ENCODE assay signal across 1 cellular context in the genomic region with DNA sequence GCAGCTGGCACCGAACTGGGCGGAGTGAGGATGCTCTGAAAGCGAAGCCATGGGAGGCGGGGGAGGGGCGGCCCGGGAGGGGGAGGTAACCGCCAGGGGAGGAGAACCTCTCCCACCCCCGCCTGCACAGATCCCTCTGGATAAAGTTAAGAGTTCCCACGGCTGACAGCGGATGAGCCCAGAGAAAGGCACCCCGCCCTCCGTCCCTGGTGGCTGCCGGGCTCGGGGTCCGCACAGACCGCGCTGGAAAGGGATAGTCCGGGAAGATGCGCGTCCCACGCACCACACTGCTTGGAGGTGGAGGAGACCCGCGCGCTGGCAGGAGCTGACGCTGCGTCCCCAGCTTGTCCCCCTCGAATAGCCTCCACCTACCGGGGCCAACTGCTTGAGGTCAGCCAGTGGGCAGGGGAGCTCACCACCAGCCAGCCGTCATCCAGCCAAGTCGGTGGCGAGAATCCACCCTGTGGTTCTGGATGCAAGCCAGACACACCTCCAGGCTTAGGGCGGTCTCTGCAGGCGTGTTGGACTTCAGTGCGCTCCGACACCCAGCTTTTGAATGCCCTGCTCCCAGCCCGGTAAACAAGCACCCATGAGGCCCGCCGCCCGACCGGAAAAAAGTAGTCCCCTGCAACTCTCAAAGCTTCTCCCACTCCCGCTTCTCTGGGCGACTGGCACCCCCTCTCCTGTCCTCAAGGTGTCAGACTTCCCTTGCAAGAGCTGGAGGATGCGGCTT.
TF ChIP-seq lines count a peak whose summit lies in the region.

A gene (minus strand): TSS at position 17 of the 733 bp plus-strand sequence. CDS start 86,439 bp downstream, outside the sequence.

TF ChIP-seq in HEK293, 187 proteins besides CTCF, POLR2A, EP300 and RAD21 (continued from another document and continues in another):
- TF ChIP-seq, protein P1, sequence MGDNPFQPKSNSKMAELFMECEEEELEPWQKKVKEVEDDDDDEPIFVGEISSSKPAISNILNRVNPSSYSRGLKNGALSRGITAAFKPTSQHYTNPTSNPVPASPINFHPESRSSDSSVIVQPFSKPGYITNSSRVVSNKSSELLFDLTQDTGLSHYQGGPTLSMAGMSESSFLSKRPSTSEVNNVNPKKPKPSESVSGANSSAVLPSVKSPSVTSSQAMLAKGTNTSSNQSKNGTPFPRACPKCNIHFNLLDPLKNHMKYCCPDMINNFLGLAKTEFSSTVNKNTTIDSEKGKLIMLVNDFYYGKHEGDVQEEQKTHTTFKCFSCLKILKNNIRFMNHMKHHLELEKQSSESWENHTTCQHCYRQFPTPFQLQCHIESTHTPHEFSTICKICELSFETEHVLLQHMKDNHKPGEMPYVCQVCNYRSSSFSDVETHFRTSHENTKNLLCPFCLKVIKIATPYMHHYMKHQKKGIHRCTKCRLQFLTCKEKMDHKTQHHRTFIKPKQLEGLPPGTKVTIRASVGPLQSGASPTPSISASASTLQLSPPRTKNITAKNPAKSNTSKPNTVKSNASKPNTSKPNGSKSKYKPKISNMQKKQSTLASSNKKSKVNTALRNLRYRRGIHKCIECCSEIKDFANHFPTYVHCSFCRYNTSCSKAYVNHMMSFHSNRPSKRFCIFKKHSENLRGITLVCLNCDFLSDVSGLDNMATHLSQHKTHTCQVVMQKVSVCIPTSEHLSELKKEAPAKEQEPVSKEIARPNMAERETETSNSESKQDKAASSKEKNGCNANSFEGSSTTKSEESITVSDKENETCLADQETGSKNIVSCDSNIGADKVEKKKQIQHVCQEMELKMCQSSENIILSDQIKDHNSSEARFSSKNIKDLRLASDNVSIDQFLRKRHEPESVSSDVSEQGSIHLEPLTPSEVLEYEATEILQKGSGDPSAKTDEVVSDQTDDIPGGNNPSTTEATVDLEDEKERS (tag by site-specific recombination; IDR thresholded peaks at IDR 0.05): no peak
- no peak for TF ChIP-seq ZSCAN23 (tag by site-specific recombination; IDR thresholded peaks at IDR 0.05)
- TF ChIP-seq, protein P2, sequence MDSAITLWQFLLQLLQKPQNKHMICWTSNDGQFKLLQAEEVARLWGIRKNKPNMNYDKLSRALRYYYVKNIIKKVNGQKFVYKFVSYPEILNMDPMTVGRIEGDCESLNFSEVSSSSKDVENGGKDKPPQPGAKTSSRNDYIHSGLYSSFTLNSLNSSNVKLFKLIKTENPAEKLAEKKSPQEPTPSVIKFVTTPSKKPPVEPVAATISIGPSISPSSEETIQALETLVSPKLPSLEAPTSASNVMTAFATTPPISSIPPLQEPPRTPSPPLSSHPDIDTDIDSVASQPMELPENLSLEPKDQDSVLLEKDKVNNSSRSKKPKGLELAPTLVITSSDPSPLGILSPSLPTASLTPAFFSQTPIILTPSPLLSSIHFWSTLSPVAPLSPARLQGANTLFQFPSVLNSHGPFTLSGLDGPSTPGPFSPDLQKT (IDR thresholded peaks at IDR 0.05; ENCODE audit: borderline replicate concordance, low read depth, low read length): no peak
- peak; percentile 66; the same call in 1 of the 2 replicates for TF ChIP-seq ZNF777 (tag by site-specific recombination; IDR thresholded peaks at IDR 0.05; ENCODE audit: borderline replicate concordance)
- TF ChIP-seq ZNF677 (tag by site-specific recombination; IDR thresholded peaks at IDR 0.05): no peak
- TF ChIP-seq ZNF521 (tag by site-specific recombination; IDR thresholded peaks at IDR 0.05): no peak
- TF ChIP-seq, protein P3, sequence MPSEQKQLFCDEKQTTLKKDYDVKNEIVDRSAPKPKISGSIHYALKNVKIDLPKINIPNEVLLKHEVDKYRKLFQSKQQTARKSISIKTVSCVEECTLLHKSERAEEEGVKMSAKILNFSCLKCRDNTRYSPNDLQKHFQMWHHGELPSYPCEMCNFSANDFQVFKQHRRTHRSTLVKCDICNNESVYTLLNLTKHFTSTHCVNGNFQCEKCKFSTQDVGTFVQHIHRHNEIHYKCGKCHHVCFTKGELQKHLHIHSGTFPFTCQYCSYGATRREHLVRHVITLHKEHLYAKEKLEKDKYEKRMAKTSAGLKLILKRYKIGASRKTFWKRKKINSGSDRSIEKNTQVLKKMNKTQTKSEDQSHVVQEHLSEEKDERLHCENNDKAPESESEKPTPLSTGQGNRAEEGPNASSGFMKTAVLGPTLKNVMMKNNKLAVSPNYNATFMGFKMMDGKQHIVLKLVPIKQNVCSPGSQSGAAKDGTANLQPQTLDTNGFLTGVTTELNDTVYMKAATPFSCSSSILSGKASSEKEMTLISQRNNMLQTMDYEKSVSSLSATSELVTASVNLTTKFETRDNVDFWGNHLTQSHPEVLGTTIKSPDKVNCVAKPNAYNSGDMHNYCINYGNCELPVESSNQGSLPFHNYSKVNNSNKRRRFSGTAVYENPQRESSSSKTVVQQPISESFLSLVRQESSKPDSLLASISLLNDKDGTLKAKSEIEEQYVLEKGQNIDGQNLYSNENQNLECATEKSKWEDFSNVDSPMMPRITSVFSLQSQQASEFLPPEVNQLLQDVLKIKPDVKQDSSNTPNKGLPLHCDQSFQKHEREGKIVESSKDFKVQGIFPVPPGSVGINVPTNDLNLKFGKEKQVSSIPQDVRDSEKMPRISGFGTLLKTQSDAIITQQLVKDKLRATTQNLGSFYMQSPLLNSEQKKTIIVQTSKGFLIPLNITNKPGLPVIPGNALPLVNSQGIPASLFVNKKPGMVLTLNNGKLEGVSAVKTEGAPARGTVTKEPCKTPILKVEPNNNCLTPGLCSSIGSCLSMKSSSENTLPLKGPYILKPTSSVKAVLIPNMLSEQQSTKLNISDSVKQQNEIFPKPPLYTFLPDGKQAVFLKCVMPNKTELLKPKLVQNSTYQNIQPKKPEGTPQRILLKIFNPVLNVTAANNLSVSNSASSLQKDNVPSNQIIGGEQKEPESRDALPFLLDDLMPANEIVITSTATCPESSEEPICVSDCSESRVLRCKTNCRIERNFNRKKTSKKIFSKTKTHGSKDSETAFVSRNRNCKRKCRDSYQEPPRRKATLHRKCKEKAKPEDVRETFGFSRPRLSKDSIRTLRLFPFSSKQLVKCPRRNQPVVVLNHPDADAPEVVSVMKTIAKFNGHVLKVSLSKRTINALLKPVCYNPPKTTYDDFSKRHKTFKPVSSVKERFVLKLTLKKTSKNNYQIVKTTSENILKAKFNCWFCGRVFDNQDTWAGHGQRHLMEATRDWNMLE (tag by site-specific recombination; conservative IDR thresholded peaks at IDR 0.05; ENCODE audit: low read depth): no peak
- peak; percentile 25; the same call in 1 of the 2 replicates for TF ChIP-seq ZBTB17 (tag by site-specific recombination; IDR thresholded peaks at IDR 0.05)
- TF ChIP-seq GLI4 (tag by site-specific recombination; IDR thresholded peaks at IDR 0.05): no peak
- TF ChIP-seq SCRT2 (tag by site-specific recombination; IDR thresholded peaks at IDR 0.05): no peak
- TF ChIP-seq ZNF621 (tag by site-specific recombination; IDR thresholded peaks at IDR 0.05): no peak
- TF ChIP-seq WT1 (tag by site-specific recombination; IDR thresholded peaks at IDR 0.05): 0 out of 2 replicates have a peak, but pooled peaks have one; percentile 10
- peak; percentile 91 for TF ChIP-seq ZFHX2 (tag by site-specific recombination; conservative IDR thresholded peaks at IDR 0.05)
- TF ChIP-seq OVOL3 (tag by site-specific recombination; IDR thresholded peaks at IDR 0.05): no peak
- TF ChIP-seq, protein P4, sequence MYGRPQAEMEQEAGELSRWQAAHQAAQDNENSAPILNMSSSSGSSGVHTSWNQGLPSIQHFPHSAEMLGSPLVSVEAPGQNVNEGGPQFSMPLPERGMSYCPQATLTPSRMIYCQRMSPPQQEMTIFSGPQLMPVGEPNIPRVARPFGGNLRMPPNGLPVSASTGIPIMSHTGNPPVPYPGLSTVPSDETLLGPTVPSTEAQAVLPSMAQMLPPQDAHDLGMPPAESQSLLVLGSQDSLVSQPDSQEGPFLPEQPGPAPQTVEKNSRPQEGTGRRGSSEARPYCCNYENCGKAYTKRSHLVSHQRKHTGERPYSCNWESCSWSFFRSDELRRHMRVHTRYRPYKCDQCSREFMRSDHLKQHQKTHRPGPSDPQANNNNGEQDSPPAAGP (tag by site-specific recombination; IDR thresholded peaks at IDR 0.05): no peak
- peak; percentile 78 for TF ChIP-seq ZNF335 (tag by site-specific recombination; conservative IDR thresholded peaks at IDR 0.05)
- TF ChIP-seq ZNF768 (tag by site-specific recombination; IDR thresholded peaks at IDR 0.05): no peak
- no peak for TF ChIP-seq ZNF121 (tag by site-specific recombination; IDR thresholded peaks at IDR 0.05)
- TF ChIP-seq, protein P5, sequence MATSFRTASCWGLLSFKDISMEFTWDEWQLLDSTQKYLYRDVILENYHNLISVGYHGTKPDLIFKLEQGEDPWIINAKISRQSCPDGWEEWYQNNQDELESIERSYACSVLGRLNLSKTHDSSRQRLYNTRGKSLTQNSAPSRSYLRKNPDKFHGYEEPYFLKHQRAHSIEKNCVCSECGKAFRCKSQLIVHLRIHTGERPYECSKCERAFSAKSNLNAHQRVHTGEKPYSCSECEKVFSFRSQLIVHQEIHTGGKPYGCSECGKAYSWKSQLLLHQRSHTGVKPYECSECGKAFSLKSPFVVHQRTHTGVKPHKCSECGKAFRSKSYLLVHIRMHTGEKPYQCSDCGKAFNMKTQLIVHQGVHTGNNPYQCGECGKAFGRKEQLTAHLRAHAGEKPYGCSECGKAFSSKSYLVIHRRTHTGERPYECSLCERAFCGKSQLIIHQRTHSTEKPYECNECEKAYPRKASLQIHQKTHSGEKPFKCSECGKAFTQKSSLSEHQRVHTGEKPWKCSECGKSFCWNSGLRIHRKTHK (tag by site-specific recombination; IDR thresholded peaks at IDR 0.05): no peak
- no peak for TF ChIP-seq ZNF292 (tag by site-specific recombination; IDR thresholded peaks at IDR 0.05; ENCODE audit: borderline replicate concordance, low read depth)
- peak; percentile 98 for TF ChIP-seq ZNF394 (tag by site-specific recombination; IDR thresholded peaks at IDR 0.05; ENCODE audit: borderline replicate concordance)
- no peak for TF ChIP-seq ZNF266 (tag by site-specific recombination; IDR thresholded peaks at IDR 0.05; ENCODE audit: low read depth)
- TF ChIP-seq, protein P6, sequence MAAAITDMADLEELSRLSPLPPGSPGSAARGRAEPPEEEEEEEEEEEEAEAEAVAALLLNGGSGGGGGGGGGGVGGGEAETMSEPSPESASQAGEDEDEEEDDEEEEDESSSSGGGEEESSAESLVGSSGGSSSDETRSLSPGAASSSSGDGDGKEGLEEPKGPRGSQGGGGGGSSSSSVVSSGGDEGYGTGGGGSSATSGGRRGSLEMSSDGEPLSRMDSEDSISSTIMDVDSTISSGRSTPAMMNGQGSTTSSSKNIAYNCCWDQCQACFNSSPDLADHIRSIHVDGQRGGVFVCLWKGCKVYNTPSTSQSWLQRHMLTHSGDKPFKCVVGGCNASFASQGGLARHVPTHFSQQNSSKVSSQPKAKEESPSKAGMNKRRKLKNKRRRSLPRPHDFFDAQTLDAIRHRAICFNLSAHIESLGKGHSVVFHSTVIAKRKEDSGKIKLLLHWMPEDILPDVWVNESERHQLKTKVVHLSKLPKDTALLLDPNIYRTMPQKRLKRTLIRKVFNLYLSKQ (tag by site-specific recombination; IDR thresholded peaks at IDR 0.05; ENCODE audit: borderline replicate concordance): no peak
- peak; percentile 21; the same call in 1 of the 2 replicates for TF ChIP-seq ZEB2 (tag by site-specific recombination; IDR thresholded peaks at IDR 0.05)
- no peak for TF ChIP-seq ZNF473 (tag by site-specific recombination; IDR thresholded peaks at IDR 0.05)
- TF ChIP-seq ZNF202 (tag by site-specific recombination; IDR thresholded peaks at IDR 0.05; ENCODE audit: borderline replicate concordance): no peak
- TF ChIP-seq GLIS2 (tag by site-specific recombination; IDR thresholded peaks at IDR 0.05): peak; percentile 87
- no peak for TF ChIP-seq ZNF138 (tag by site-specific recombination; IDR thresholded peaks at IDR 0.05; ENCODE audit: borderline replicate concordance)
- TF ChIP-seq ZNF549 (tag by site-specific recombination; IDR thresholded peaks at IDR 0.05): no peak
- TF ChIP-seq, protein P7, sequence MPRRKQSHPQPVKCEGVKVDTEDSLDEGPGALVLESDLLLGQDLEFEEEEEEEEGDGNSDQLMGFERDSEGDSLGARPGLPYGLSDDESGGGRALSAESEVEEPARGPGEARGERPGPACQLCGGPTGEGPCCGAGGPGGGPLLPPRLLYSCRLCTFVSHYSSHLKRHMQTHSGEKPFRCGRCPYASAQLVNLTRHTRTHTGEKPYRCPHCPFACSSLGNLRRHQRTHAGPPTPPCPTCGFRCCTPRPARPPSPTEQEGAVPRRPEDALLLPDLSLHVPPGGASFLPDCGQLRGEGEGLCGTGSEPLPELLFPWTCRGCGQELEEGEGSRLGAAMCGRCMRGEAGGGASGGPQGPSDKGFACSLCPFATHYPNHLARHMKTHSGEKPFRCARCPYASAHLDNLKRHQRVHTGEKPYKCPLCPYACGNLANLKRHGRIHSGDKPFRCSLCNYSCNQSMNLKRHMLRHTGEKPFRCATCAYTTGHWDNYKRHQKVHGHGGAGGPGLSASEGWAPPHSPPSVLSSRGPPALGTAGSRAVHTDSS (tag by site-specific recombination; IDR thresholded peaks at IDR 0.05): no peak
- TF ChIP-seq, protein P8, sequence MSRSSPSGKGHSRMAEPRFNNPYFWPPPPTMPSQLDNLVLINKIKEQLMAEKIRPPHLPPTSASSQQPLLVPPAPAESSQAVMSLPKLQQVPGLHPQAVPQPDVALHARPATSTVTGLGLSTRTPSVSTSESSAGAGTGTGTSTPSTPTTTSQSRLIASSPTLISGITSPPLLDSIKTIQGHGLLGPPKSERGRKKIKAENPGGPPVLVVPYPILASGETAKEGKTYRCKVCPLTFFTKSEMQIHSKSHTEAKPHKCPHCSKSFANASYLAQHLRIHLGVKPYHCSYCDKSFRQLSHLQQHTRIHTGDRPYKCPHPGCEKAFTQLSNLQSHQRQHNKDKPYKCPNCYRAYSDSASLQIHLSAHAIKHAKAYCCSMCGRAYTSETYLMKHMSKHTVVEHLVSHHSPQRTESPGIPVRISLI (tag by site-specific recombination; IDR thresholded peaks at IDR 0.05): no peak
- no peak for TF ChIP-seq SCRT1 (tag by site-specific recombination; IDR thresholded peaks at IDR 0.05; ENCODE audit: borderline replicate concordance)
- 0 out of 2 replicates have a peak, but pooled peaks have one; percentile 15 for TF ChIP-seq KLF16 (tag by site-specific recombination; IDR thresholded peaks at IDR 0.05)
- TF ChIP-seq, protein P9, sequence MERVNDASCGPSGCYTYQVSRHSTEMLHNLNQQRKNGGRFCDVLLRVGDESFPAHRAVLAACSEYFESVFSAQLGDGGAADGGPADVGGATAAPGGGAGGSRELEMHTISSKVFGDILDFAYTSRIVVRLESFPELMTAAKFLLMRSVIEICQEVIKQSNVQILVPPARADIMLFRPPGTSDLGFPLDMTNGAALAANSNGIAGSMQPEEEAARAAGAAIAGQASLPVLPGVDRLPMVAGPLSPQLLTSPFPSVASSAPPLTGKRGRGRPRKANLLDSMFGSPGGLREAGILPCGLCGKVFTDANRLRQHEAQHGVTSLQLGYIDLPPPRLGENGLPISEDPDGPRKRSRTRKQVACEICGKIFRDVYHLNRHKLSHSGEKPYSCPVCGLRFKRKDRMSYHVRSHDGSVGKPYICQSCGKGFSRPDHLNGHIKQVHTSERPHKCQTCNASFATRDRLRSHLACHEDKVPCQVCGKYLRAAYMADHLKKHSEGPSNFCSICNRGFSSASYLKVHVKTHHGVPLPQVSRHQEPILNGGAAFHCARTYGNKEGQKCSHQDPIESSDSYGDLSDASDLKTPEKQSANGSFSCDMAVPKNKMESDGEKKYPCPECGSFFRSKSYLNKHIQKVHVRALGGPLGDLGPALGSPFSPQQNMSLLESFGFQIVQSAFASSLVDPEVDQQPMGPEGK (tag by site-specific recombination; IDR thresholded peaks at IDR 0.05): peak; percentile 37; the same call in 1 of the 2 replicates
- TF ChIP-seq SP7 (tag by site-specific recombination; IDR thresholded peaks at IDR 0.05): no peak; the same call in none of the 2 replicates
- TF ChIP-seq ZNF560 (tag by site-specific recombination; IDR thresholded peaks at IDR 0.05; ENCODE audit: borderline replicate concordance): no peak
- 0 out of 2 replicates have a peak, but pooled peaks have one; percentile 37 for TF ChIP-seq ZNF24 (tag by site-specific recombination; IDR thresholded peaks at IDR 0.05)
- peak; percentile 52; the same call in 1 of the 2 replicates for TF ChIP-seq SP3 (tag by site-specific recombination; IDR thresholded peaks at IDR 0.05)
